30 cellular contexts compared by ENCODE assay signal in genomic region chr11:30453705-30454104, GRCh38.
"Had no signal": no experiment of that assay in that cellular context is flagged by ENCODE, and none has a peak within 500 bp of the region (broad histone marks: within the 10 kb centered on the region; RNA-seq: fewer than 3 reads in every experiment).

No MANE protein-coding gene starts in this region.

- H3K27ac ChIP-seq: brain microvascular endothelial cell, epithelial cell of prostate, gastrocnemius medialis, hepatocyte, left lung, neutrophil, right lobe of liver, thoracic aorta, uterus had no signal

- H3K27ac Mint-ChIP-seq: activated B cell treated with CpG ODN at 0.5 μM for 24 hours; activated CD8-positive, alpha-beta T cell treated with anti-CD3 and anti-CD28 coated beads for 36 hours; activated T-helper 17 cell treated with anti-CD3 and anti-CD28 coated beads, Interleukin-2, amount 50 U/mL, for 72 hours; natural killer cell treated with Interleukin-12 subunit alpha and Interleukin-12 subunit beta and Interleukin-15 and Interleukin-18, amount 100 ng/mL, for 72 hours; progenitor cell of endocrine pancreas; stimulated activated effector memory CD8-positive, alpha-beta T cell treated with anti-CD3 and anti-CD28 coated beads, Interleukin-12 subunit alpha, Interleukin-12 subunit beta, amount 100 ng/mL, for 72 hours; stimulated activated naive CD8-positive, alpha-beta T cell treated with anti-CD3 and anti-CD28 coated beads, Interleukin-15, Interleukin-2, amounts not matched to agents 100 ng/mL and 50 ng/mL, for 24 hours; T-helper 17 cell had no signal

- H3K9me3 ChIP-seq: gastrocnemius medialis, left lung, mucosa of descending colon, neutrophil, right lobe of liver, thoracic aorta, uterus had no signal

- H3K27me3 Mint-ChIP-seq: activated B cell treated with CpG ODN at 0.5 μM for 24 hours, progenitor cell of endocrine pancreas had no signal

- H3K4me3 Mint-ChIP-seq: activated B cell treated with CpG ODN at 0.5 μM for 24 hours; activated CD8-positive, alpha-beta T cell treated with anti-CD3 and anti-CD28 coated beads for 36 hours; activated T-cell treated with anti-CD3 and anti-CD28 coated beads, Interleukin-2, amount 50 U/mL, for 4 hours; activated T-helper 17 cell treated with anti-CD3 and anti-CD28 coated beads, Interleukin-2, amount 50 U/mL, for 72 hours; natural killer cell treated with Interleukin-12 subunit alpha and Interleukin-12 subunit beta and Interleukin-15 and Interleukin-18, amount 100 ng/mL, for 72 hours; stimulated activated effector memory CD8-positive, alpha-beta T cell treated with anti-CD3 and anti-CD28 coated beads, Interleukin-12 subunit alpha, Interleukin-12 subunit beta, amount 100 ng/mL, for 72 hours; stimulated activated naive CD8-positive, alpha-beta T cell treated with anti-CD3 and anti-CD28 coated beads, Interleukin-15, Interleukin-2, amounts not matched to agents 100 ng/mL and 50 ng/mL, for 24 hours; T-helper 17 cell had no signal

- ATAC-seq: activated CD8-positive, alpha-beta T cell treated with anti-CD3 and anti-CD28 coated beads for 36 hours; activated T-cell treated with anti-CD3 and anti-CD28 coated beads, Interleukin-2, amount 50 U/mL, for 4 hours; activated T-helper 17 cell treated with anti-CD3 and anti-CD28 coated beads, Interleukin-2, amount 50 U/mL, for 72 hours; gastrocnemius medialis; left lung; natural killer cell treated with Interleukin-12 subunit alpha and Interleukin-12 subunit beta and Interleukin-15 and Interleukin-18, amount 100 ng/mL, for 72 hours; stimulated activated effector memory CD8-positive, alpha-beta T cell treated with anti-CD3 and anti-CD28 coated beads, Interleukin-12 subunit alpha, Interleukin-12 subunit beta, amount 100 ng/mL, for 72 hours; T-helper 17 cell had no signal

- H2AFZ ChIP-seq: hepatocyte had no signal

- H3K27me3 ChIP-seq: brain microvascular endothelial cell, gastrocnemius medialis, hepatocyte, left lung, neutrophil, right lobe of liver, uterus had no signal

- H3K9me3 Mint-ChIP-seq: activated B cell treated with CpG ODN at 0.5 μM for 24 hours; activated CD8-positive, alpha-beta T cell treated with anti-CD3 and anti-CD28 coated beads for 36 hours; activated T-cell treated with anti-CD3 and anti-CD28 coated beads, Interleukin-2, amount 50 U/mL, for 4 hours; activated T-helper 17 cell treated with anti-CD3 and anti-CD28 coated beads, Interleukin-2, amount 50 U/mL, for 72 hours; natural killer cell treated with Interleukin-12 subunit alpha and Interleukin-12 subunit beta and Interleukin-15 and Interleukin-18, amount 100 ng/mL, for 72 hours; stimulated activated effector memory CD8-positive, alpha-beta T cell treated with anti-CD3 and anti-CD28 coated beads, Interleukin-12 subunit alpha, Interleukin-12 subunit beta, amount 100 ng/mL, for 72 hours; stimulated activated naive CD8-positive, alpha-beta T cell treated with anti-CD3 and anti-CD28 coated beads, Interleukin-15, Interleukin-2, amounts not matched to agents 100 ng/mL and 50 ng/mL, for 24 hours had no signal

- H3K4me3 ChIP-seq: gastrocnemius medialis, hepatocyte, left lung, lung, mucosa of descending colon, right lobe of liver, thoracic aorta, uterus had no signal

- H3K4me1 ChIP-seq: left lung, uterus had no signal

- H3K4me1 Mint-ChIP-seq: activated B cell treated with CpG ODN at 0.5 μM for 24 hours; activated T-helper 17 cell treated with anti-CD3 and anti-CD28 coated beads, Interleukin-2, amount 50 U/mL, for 72 hours; T-helper 17 cell had no signal

- DNase-seq: activated B cell treated with CpG ODN at 0.5 μM for 24 hours; activated CD4-positive, alpha-beta T cell treated with anti-CD3 and anti-CD28 coated beads, Interleukin-2, amount 50 U/mL, for 1 hour; activated CD8-positive, alpha-beta T cell treated with anti-CD3 and anti-CD28 coated beads for 36 hours; activated gamma-delta T cell treated with Interleukin-2 at 50 U/mL for 16 hours; activated naive CD4-positive, alpha-beta T cell treated with anti-CD3 and anti-CD28 coated beads, Interleukin-2, amount 50 U/mL, for 16 hours; activated T-cell treated with anti-CD3 and anti-CD28 coated beads, Interleukin-2, amount 50 U/mL, for 4 hours; amniotic stem cell; brain microvascular endothelial cell; gastrocnemius medialis; glutamatergic neuron; kidney glomerular epithelial cell; left lung; mesendoderm; right lobe of liver; stimulated activated CD4-positive, alpha-beta T cell treated with anti-CD3 and anti-CD28 coated beads, Interleukin-4, amount 100 ng/mL, for 1 hour; T-helper 17 cell; T1000; trophoblast cell; uterus had no signal

- H3K79me2 ChIP-seq: hepatocyte had no signal

- H3K36me3 ChIP-seq: brain microvascular endothelial cell, gastrocnemius medialis, left lung, neutrophil, right lobe of liver, thoracic aorta, uterus had no signal

- H3K4me2 ChIP-seq: hepatocyte had no signal

- H3K36me3 Mint-ChIP-seq: natural killer cell treated with Interleukin-12 subunit alpha and Interleukin-12 subunit beta and Interleukin-15 and Interleukin-18, amount 100 ng/mL, for 72 hours; stimulated activated effector memory CD8-positive, alpha-beta T cell treated with anti-CD3 and anti-CD28 coated beads, Interleukin-12 subunit alpha, Interleukin-12 subunit beta, amount 100 ng/mL, for 72 hours had no signal
